ENCODE assay signal across 15 cellular contexts in the genomic region with DNA sequence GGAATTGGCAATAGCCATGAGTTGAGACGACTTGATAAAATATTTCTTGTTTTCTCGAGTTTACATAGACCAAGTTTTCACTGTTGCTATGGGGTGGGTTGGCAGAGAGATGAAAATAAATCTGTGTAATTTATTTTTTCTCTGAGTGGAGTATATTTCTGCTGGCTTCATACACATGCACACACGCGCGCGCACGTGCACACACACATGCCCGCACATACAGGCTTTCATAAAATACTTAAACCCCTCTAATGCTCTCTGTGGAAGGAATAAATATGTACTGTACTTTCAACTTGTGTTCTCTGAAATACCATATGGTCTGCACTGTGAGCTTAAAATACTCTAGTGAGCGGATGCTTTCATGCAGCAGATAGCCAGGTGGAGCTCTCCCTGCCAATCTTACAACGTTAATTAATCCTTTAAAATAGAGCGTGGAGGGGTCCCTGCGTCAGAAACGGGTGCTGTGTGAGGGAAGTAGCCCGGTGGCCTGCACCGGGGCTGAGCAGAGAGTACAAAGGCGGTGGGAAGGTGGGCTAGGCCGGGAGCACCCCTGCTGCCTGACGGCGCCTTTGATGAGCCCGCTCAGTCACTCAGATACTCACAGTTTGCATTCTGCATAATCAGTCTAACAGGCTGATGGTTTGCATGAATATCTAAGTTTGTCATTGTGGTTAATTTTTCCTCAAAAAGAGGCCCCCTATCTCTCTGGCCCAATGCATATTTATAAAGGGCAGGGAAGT.
"Had no signal": no experiment of that assay in that cellular context is flagged by ENCODE, and none has a peak within 500 bp of the region (broad histone marks: within the 10 kb centered on the region; RNA-seq: fewer than 3 reads in every experiment).

No MANE protein-coding gene starts in this region.

- H3K36me3 Mint-ChIP-seq: stimulated activated naive B cell treated with anti-CD40 and anti-IgM and Interleukin-4, amounts not matched to agents 10 μg/mL and 1 μg/mL and 100 μg/mL, for 72 hours had no signal

- H3K4me1 ChIP-seq: breast epithelium, gastrocnemius medialis, heart right ventricle had no signal

- ATAC-seq: activated naive CD8-positive, alpha-beta T cell treated with anti-CD3 and anti-CD28 coated beads, Interleukin-2, amount 50 U/mL, for 24 hours; gastrocnemius medialis; heart right ventricle; left cardiac atrium; stimulated activated naive B cell treated with anti-CD40 and anti-IgM and Interleukin-4, amounts not matched to agents 10 μg/mL and 1 μg/mL and 100 μg/mL, for 72 hours had no signal

- H3K9me3 Mint-ChIP-seq: activated naive CD8-positive, alpha-beta T cell treated with anti-CD3 and anti-CD28 coated beads, Interleukin-2, amount 50 U/mL, for 24 hours; endodermal cell; stimulated activated naive B cell treated with anti-CD40 and anti-IgM and Interleukin-4, amounts not matched to agents 10 μg/mL and 1 μg/mL and 100 μg/mL, for 72 hours had no signal

- H3K27ac Mint-ChIP-seq: activated naive CD8-positive, alpha-beta T cell treated with anti-CD3 and anti-CD28 coated beads, Interleukin-2, amount 50 U/mL, for 24 hours; endodermal cell; stimulated activated naive B cell treated with anti-CD40 and anti-IgM and Interleukin-4, amounts not matched to agents 10 μg/mL and 1 μg/mL and 100 μg/mL, for 72 hours had no signal

- H3K4me3 Mint-ChIP-seq: activated naive CD8-positive, alpha-beta T cell treated with anti-CD3 and anti-CD28 coated beads, Interleukin-2, amount 50 U/mL, for 24 hours; endodermal cell; stimulated activated naive B cell treated with anti-CD40 and anti-IgM and Interleukin-4, amounts not matched to agents 10 μg/mL and 1 μg/mL and 100 μg/mL, for 72 hours had no signal

- H3K27ac ChIP-seq: breast epithelium, gastrocnemius medialis, heart right ventricle, neutrophil had no signal

- DNase-seq: activated CD4-positive, CD25-positive, alpha-beta regulatory T cell treated with anti-CD3 and anti-CD28 coated beads, Interleukin-2, amount 50 U/mL, for 72 hours; activated naive CD4-positive, alpha-beta T cell; activated naive CD8-positive, alpha-beta T cell treated with anti-CD3 and anti-CD28 coated beads, Interleukin-2, amount 50 U/mL, for 24 hours; erythroblast; gastrocnemius medialis; heart right ventricle; left cardiac atrium; midbrain; retina; stimulated activated CD4-positive, alpha-beta T cell treated with anti-CD3 and anti-CD28 coated beads, Interleukin-4, amount 100 ng/mL, for 1 hour; stimulated activated naive B cell treated with anti-CD40 and anti-IgM and Interleukin-4, amounts not matched to agents 10 μg/mL and 1 μg/mL and 100 μg/mL, for 72 hours; trophoblast cell had no signal

- H3K9me3 ChIP-seq: breast epithelium, gastrocnemius medialis, heart right ventricle, neutrophil had no signal

- H3K27me3 ChIP-seq: gastrocnemius medialis had no signal
